9 cellular contexts compared by ENCODE assay signal in genomic region chr20:14189794-14190402, GRCh38.
DNase-seq lines count a peak whose midpoint lies in the region; ATAC-seq and TF ChIP-seq lines count a peak whose summit lies in the region.
"Had no signal": no experiment of that assay in that cellular context is flagged by ENCODE, and none has a peak within 500 bp of the region (broad histone marks: within the 10 kb centered on the region; RNA-seq: fewer than 3 reads in every experiment).

No MANE protein-coding gene starts in this region.

- in situ Hi-C loops in KBM-7 (cut with MboI; ENCODE audit: low pct_unique_long_range_greater_than_20kb, low sequenced_read_pairs) = no loop called here

- no peak overlapping the region for H3K4me3 ChIP-seq in kidney epithelial cell (ENCODE audit: low read depth, low read length)

- H3K27me3 ChIP-seq in kidney epithelial cell (ENCODE audit: control insufficient read depth, insufficient read depth, low read length) = no peaks in the 10 kb centered on the region

- no peak for ATAC-seq in GM21390 (IDR thresholded peaks at IDR 0.05; ENCODE audit: unreplicated experiment)

- TF ChIP-seq CTCF in kidney epithelial cell (IDR thresholded peaks at IDR 0.05; ENCODE audit: insufficient read depth, low read length, poor library complexity, severe bottlenecking) = peak; percentile 47

- peak; percentile 54 for DNase-seq in COLO829 (ENCODE audit: low spot score)
- peak; percentile 1 for DNase-seq in KBM-7
- DNase-seq in SK-N-DZ (ENCODE audit: low spot score) = peak; percentile 48
- peak; percentile 2 for DNase-seq in kidney epithelial cell (ENCODE audit: low read depth)
- DNase-seq in stimulated activated CD4-positive, alpha-beta T cell treated with anti-CD3 and anti-CD28 coated beads, Interleukin-4, amount 100 ng/mL, for 24 hours = no peak
- DNase-seq in activated CD4-positive, alpha-beta T cell treated with anti-CD3 and anti-CD28 coated beads, Interleukin-2, amount 50 U/mL, for 48 hours = no peak
- no peak for DNase-seq in NCI-H2227 treated with DMSO at 0.1 percent for 48 hours (lab: John Stamatoyannopoulos, UW)
- DNase-seq: activated B cell treated with CpG ODN at 0.5 μM for 24 hours had no signal

- H3K36me3 ChIP-seq in kidney epithelial cell (ENCODE audit: control insufficient read depth, insufficient read depth, low read length) = no peaks in the 10 kb centered on the region

Comparison
In these comparisons a context has a peak if more than half of its experiments do, and no peak if none do; other contexts are left out.
1. DNase-seq: peak in COLO829 (single experiment), KBM-7 (single experiment), SK-N-DZ (single experiment) and kidney epithelial cell (single experiment); none in stimulated activated CD4-positive, alpha-beta T cell treated with anti-CD3 and anti-CD28 coated beads, Interleukin-4, amount 100 ng/mL, for 24 hours (single experiment), activated CD4-positive, alpha-beta T cell treated with anti-CD3 and anti-CD28 coated beads, Interleukin-2, amount 50 U/mL, for 48 hours (0 of 2) and NCI-H2227 treated with DMSO at 0.1 percent for 48 hours (single experiment).